8 cellular contexts compared by ENCODE assay signal in the genomic region with DNA sequence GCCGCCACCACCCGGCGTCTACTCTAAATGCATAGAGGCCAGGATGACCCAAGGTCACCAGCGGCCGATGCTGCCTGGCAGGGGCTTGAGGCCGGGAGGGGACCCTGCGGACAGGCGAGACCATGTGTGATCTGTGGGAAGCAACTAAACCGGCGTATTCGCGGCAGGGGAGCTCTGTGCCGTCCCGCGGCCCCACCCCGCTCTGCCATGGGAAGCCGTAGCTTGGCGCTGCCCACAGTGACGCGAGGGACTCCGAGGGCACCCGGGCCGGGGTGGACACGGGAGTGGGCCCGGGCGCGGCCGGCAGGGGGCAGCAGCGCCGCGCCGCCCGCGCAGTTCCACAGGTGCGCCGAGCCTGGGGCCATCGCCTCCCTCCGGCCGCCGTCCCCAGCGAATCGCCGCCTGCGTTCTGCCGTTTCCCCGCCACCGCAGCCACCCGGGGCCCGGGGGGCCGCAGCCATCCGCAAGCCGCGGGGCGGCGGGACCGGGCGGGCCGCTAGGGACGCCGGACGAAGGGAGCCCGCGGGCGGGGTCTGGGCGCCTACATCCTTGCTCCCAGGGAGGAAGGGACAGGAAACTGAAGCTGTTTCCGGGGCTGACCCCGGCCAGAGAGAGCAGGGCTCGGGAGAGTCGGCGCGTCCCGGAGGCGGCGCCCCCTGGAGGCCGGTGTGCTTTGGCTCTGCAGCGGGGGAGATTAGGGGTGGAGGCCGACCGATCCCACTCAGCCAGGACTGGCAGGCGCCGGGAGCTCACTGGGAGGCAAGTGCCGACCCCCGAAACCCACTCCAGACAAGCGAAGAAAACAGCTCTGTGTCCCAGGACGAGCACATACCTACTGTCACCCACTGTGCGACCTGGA.
DNase-seq lines count a peak whose midpoint lies in the region; ATAC-seq and TF ChIP-seq lines count a peak whose summit lies in the region.

No MANE protein-coding gene starts in this region.

- H3K4me3 ChIP-seq in choroid plexus epithelial cell (ENCODE audit: low read depth, low read length), result peak overlapping the region; percentile 74

- peak; percentile 91 for ATAC-seq in GM18909 (IDR thresholded peaks at IDR 0.05; ENCODE audit: poor library complexity, unreplicated experiment)
- peak; percentile 86 for ATAC-seq in HG03139 (IDR thresholded peaks at IDR 0.05; ENCODE audit: unreplicated experiment)

- TF ChIP-seq CTCF in choroid plexus epithelial cell (conservative IDR thresholded peaks at IDR 0.05; ENCODE audit: low read depth, low read length), result peak; percentile 85

- DNase-seq in AML-193 (lab: John Stamatoyannopoulos, UW) (peak; percentile 83 to 84), NCI-H2196 treated with DMSO at 0.1 percent for 48 hours (lab: John Stamatoyannopoulos, UW; ENCODE audit: unreplicated experiment) (peak; percentile 89), choroid plexus epithelial cell (ENCODE audit: low read depth) (peak; percentile 87), left kidney (ENCODE audit: low read depth, low spot score) (peak; percentile 96)
- peak; percentile 89 for DNase-seq in activated CD4-positive, CD25-positive, alpha-beta regulatory T cell treated with anti-CD3 and anti-CD28 coated beads, Interleukin-2, amount 50 U/mL, for 72 hours
- DNase-seq in stimulated activated CD4-positive, alpha-beta T cell treated with anti-CD3 and anti-CD28 coated beads, Interleukin-1b, Interleukin-23, amount 100 ng/mL, for 4 hours (ENCODE audit: low read depth in 2 of 2), result peak; percentile 69 to 78

Comparison
In these comparisons a context has a peak if more than half of its experiments do, and no peak if none do; other contexts are left out.
1. Peak in every context shown above with its lines: DNase-seq, ATAC-seq and H3K4me3 ChIP-seq.